In genomic region chr10:30436688-30437038, GRCh38 we compare ENCODE assay signal across 1 cellular context.
TF ChIP-seq lines count a peak whose summit lies in the region.

No MANE protein-coding gene starts in this region.

TF ChIP-seq in GM23338, 12 proteins besides CTCF, POLR2A, EP300 and RAD21 (continued from another document):
- TF ChIP-seq, protein P1, sequence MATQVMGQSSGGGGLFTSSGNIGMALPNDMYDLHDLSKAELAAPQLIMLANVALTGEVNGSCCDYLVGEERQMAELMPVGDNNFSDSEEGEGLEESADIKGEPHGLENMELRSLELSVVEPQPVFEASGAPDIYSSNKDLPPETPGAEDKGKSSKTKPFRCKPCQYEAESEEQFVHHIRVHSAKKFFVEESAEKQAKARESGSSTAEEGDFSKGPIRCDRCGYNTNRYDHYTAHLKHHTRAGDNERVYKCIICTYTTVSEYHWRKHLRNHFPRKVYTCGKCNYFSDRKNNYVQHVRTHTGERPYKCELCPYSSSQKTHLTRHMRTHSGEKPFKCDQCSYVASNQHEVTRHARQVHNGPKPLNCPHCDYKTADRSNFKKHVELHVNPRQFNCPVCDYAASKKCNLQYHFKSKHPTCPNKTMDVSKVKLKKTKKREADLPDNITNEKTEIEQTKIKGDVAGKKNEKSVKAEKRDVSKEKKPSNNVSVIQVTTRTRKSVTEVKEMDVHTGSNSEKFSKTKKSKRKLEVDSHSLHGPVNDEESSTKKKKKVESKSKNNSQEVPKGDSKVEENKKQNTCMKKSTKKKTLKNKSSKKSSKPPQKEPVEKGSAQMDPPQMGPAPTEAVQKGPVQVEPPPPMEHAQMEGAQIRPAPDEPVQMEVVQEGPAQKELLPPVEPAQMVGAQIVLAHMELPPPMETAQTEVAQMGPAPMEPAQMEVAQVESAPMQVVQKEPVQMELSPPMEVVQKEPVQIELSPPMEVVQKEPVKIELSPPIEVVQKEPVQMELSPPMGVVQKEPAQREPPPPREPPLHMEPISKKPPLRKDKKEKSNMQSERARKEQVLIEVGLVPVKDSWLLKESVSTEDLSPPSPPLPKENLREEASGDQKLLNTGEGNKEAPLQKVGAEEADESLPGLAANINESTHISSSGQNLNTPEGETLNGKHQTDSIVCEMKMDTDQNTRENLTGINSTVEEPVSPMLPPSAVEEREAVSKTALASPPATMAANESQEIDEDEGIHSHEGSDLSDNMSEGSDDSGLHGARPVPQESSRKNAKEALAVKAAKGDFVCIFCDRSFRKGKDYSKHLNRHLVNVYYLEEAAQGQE (IDR thresholded peaks at IDR 0.05; ENCODE audit: unreplicated experiment) = no peak
- no peak for TF ChIP-seq ZNF114 (CRISPR knock-in tag; IDR thresholded peaks at IDR 0.05)
- TF ChIP-seq, protein P2, sequence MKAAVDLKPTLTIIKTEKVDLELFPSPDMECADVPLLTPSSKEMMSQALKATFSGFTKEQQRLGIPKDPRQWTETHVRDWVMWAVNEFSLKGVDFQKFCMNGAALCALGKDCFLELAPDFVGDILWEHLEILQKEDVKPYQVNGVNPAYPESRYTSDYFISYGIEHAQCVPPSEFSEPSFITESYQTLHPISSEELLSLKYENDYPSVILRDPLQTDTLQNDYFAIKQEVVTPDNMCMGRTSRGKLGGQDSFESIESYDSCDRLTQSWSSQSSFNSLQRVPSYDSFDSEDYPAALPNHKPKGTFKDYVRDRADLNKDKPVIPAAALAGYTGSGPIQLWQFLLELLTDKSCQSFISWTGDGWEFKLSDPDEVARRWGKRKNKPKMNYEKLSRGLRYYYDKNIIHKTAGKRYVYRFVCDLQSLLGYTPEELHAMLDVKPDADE (IDR thresholded peaks at IDR 0.05) = no peak
